In genomic region chr12:110266980-110267620, GRCh38 we compare ENCODE assay signal across 10 cellular contexts. TPM values are rescaled to one million over a fixed set of nuclear protein-coding genes. Genes with fewer than 3 reads are reported as not detected.
DNase-seq lines count a peak whose midpoint lies in the region; ATAC-seq and FAIRE-seq lines count a peak whose summit lies in the region.
"Had no signal": no experiment of that assay in that cellular context is flagged by ENCODE, and none has a peak within 500 bp of the region (broad histone marks: within the 10 kb centered on the region; RNA-seq: fewer than 3 reads in every experiment).

No MANE protein-coding gene starts in this region.

- in situ Hi-C loops in KBM-7 (cut with MboI; ENCODE audit: low pct_unique_long_range_greater_than_20kb, low sequenced_read_pairs) = no loop called here

- H3K4me1 ChIP-seq in adipocyte (ENCODE audit: control insufficient read depth, insufficient read depth, low read length) = peaks cover 33% of the 10 kb centered on the region

- H3K9me3 ChIP-seq in adipocyte (ENCODE audit: control insufficient read depth, low read length) = no peaks in the 10 kb centered on the region

- ATAC-seq in left lobe of liver (peak; percentile 39), GM18519 (IDR thresholded peaks at IDR 0.05; ENCODE audit: low FRiP score, unreplicated experiment) (no peak)
- no peak for ATAC-seq in activated T-helper 17 cell treated with anti-CD3 and anti-CD28 coated beads, Interleukin-2, amount 50 U/mL, for 72 hours (replicated peaks)

- no peak overlapping the region for H3K9ac ChIP-seq in adipocyte (ENCODE audit: low read length)

- H3K27ac Mint-ChIP-seq in activated T-helper 17 cell treated with anti-CD3 and anti-CD28 coated beads, Interleukin-2, amount 50 U/mL, for 72 hours = no peak overlapping the region
- H3K27ac Mint-ChIP-seq: activated naive CD4-positive, alpha-beta T cell treated with anti-CD3 and anti-CD28 coated beads, Interleukin-2, amount 50 U/mL, for 24 hours had no signal

- FAIRE-seq in RCC 7860 (lab: Jason Lieb, UNC) = no peak

- no peaks in the 10 kb centered on the region for H3K36me3 ChIP-seq in adipocyte (ENCODE audit: control insufficient read depth, insufficient read depth, low read length, severe bottlenecking)

- peaks cover 3% of the 10 kb centered on the region for H3K27me3 Mint-ChIP-seq in activated T-helper 17 cell treated with anti-CD3 and anti-CD28 coated beads, Interleukin-2, amount 50 U/mL, for 72 hours

- no peaks in the 10 kb centered on the region for H3K4me1 Mint-ChIP-seq in activated T-helper 17 cell treated with anti-CD3 and anti-CD28 coated beads, Interleukin-2, amount 50 U/mL, for 72 hours
- H3K4me1 Mint-ChIP-seq: activated naive CD4-positive, alpha-beta T cell treated with anti-CD3 and anti-CD28 coated beads, Interleukin-2, amount 50 U/mL, for 24 hours had no signal

- peak overlapping the region; percentile 52 for H3K4me3 ChIP-seq in adipocyte (ENCODE audit: low read length)

- H3K27me3 ChIP-seq in adipocyte (replicated peaks; ENCODE audit: control insufficient read depth, insufficient read depth, low read length) = no peaks in the 10 kb centered on the region

- H3K4me3 Mint-ChIP-seq in activated T-helper 17 cell treated with anti-CD3 and anti-CD28 coated beads, Interleukin-2, amount 50 U/mL, for 72 hours = no peak overlapping the region
- H3K4me3 Mint-ChIP-seq: activated naive CD4-positive, alpha-beta T cell treated with anti-CD3 and anti-CD28 coated beads, Interleukin-2, amount 50 U/mL, for 24 hours had no signal

- DNase-seq in A172 (ENCODE audit: low spot score) (peak; percentile 74), KBM-7 (peak; percentile 58), adipocyte (ENCODE audit: low read depth) (peak; percentile 79), left lobe of liver (ENCODE audit: low spot score) (no peak), RCC 7860 (ENCODE audit: low spot score) (no peak), occipital lobe (lab: John Stamatoyannopoulos, UW) (no peak)
- DNase-seq: stimulated activated CD4-positive, alpha-beta T cell treated with anti-CD3 and anti-CD28 coated beads, Interleukin-2, amount 100 ng/mL, for 48 hours had no signal

- H3K36me3 Mint-ChIP-seq in activated T-helper 17 cell treated with anti-CD3 and anti-CD28 coated beads, Interleukin-2, amount 50 U/mL, for 72 hours (ENCODE audit: low read depth) = no peaks in the 10 kb centered on the region
- H3K36me3 Mint-ChIP-seq: activated naive CD4-positive, alpha-beta T cell treated with anti-CD3 and anti-CD28 coated beads, Interleukin-2, amount 50 U/mL, for 24 hours had no signal

- no peaks in the 10 kb centered on the region for H3K9me3 Mint-ChIP-seq in activated T-helper 17 cell treated with anti-CD3 and anti-CD28 coated beads, Interleukin-2, amount 50 U/mL, for 72 hours
- H3K9me3 Mint-ChIP-seq: activated naive CD4-positive, alpha-beta T cell treated with anti-CD3 and anti-CD28 coated beads, Interleukin-2, amount 50 U/mL, for 24 hours had no signal

RNA-seq across cellular contexts. Expression of gene ATP2A2, which starts 13.9 kb away (rescaled TPM):
- total RNA-seq in A172 (2014; rRNA removed; shearing (Covaris generic)) = 93.0 and 108 TPM in 2 replicates
- total RNA-seq in left lobe of liver (118 TPM), occipital lobe (161 TPM)
- 100 to 1,000 TPM; 135 to 261 TPM for total RNA-seq in activated T-helper 17 cell treated with anti-CD3 and anti-CD28 coated beads, Interleukin-2, amount 50 U/mL, for 72 hours

Comparison
In these comparisons a context has a peak if more than half of its experiments do, and no peak if none do; other contexts are left out.
1. DNase-seq: peak in A172 (single experiment), KBM-7 (single experiment) and adipocyte (single experiment); none in left lobe of liver (single experiment), RCC 7860 (single experiment) and occipital lobe (single experiment).